In genomic region chr17:11986939-11987329, GRCh38 we compare ENCODE assay signal across 9 cellular contexts. TPM values are rescaled to one million over a fixed set of nuclear protein-coding genes. Genes with fewer than 3 reads are reported as not detected.
A peak's percentile ranks its signal among the peaks of the same experiment; 100 is the strongest.
DNase-seq lines count a peak whose midpoint lies in the region; ATAC-seq and TF ChIP-seq lines count a peak whose summit lies in the region.
"Had no signal": no experiment of that assay in that cellular context is flagged by ENCODE, and none has a peak within 500 bp of the region (broad histone marks: within the 10 kb centered on the region; RNA-seq: fewer than 3 reads in every experiment).

No MANE protein-coding gene starts in this region.

- H3K4me3 ChIP-seq in GM06990 (replicated peaks; ENCODE audit: low read depth, low read length) (no peak overlapping the region), choroid plexus epithelial cell (ENCODE audit: low read depth, low read length) (no peak overlapping the region), lung (no peak overlapping the region)
- H3K4me3 ChIP-seq: skin epidermis had no signal

- no peak for DNase-seq in GM06990 (ENCODE audit: extremely low read depth, insufficient read length)
- DNase-seq in NCI-H1694 treated with DMSO at 0.1 percent for 48 hours (lab: John Stamatoyannopoulos, UW) = peak; percentile 38
- DNase-seq in choroid plexus epithelial cell (ENCODE audit: low read depth) = peak; percentile 75
- DNase-seq in lung (ENCODE audit: low spot score) = no peak
- DNase-seq in activated CD8-positive, alpha-beta memory T cell treated with anti-CD3 and anti-CD28 coated beads, Interleukin-2, amount 50 U/mL, for 48 hours = no peak
- DNase-seq in effector CD8-positive, alpha-beta T cell (lab: John Stamatoyannopoulos, UW) = no peak

- H3K27ac ChIP-seq in lung (ENCODE audit: low read depth in 1 of 2, low read length in 1 of 2) = no peak overlapping the region

- no peaks in the 10 kb centered on the region for H3K4me1 ChIP-seq in lung (ENCODE audit: control insufficient read depth in 2 of 2, insufficient read depth in 2 of 2, low read length in 2 of 2)

- H3K36me3 ChIP-seq in GM06990 (ENCODE audit: control insufficient read depth, insufficient read depth, low read length) = peaks cover 7% of the 10 kb centered on the region
- peaks cover 17 to 30% of the 10 kb centered on the region in 2 donors for H3K36me3 ChIP-seq in lung (ENCODE audit: control insufficient read depth in 2 of 2, insufficient read depth in 2 of 2, low read length in 2 of 2)

- 65 to 69% methylated on average over 5 of the region's 5 CpGs for WGBS in lung, 2 donors

- TF ChIP-seq CTCF in GM06990 (IDR thresholded peaks at IDR 0.05; ENCODE audit: insufficient read depth, low read length, poor library complexity, severe bottlenecking) (peak; percentile 28), choroid plexus epithelial cell (conservative IDR thresholded peaks at IDR 0.05; ENCODE audit: low read depth, low read length) (peak; percentile 55), lung (IDR thresholded peaks at IDR 0.05; ENCODE audit: control extremely low read depth, extremely low read depth) (peak; percentile 20)

- no peaks in the 10 kb centered on the region for H3K9me3 ChIP-seq in lung (ENCODE audit: control insufficient read depth in 2 of 2, insufficient read depth in 1 of 2, low read length in 1 of 2)

- no peak for ATAC-seq in lung (ENCODE audit: insufficient read depth, low FRiP score)
- no peak for ATAC-seq in HG02678 (IDR thresholded peaks at IDR 0.05; ENCODE audit: unreplicated experiment)
- no peak for ATAC-seq in HG03378 (IDR thresholded peaks at IDR 0.05; ENCODE audit: unreplicated experiment)

- H3K27me3 ChIP-seq in GM06990 (replicated peaks; ENCODE audit: control insufficient read depth, insufficient read depth, low read length) (no peaks in the 10 kb centered on the region), lung (ENCODE audit: control insufficient read depth, insufficient read depth) (no peaks in the 10 kb centered on the region)

RNA-seq across cellular contexts. Expression of gene ZNF18, which starts 10.3 kb away (rescaled TPM):
- 10 to 100 TPM in 1 of 2 donors, 1 to 10 TPM in 1; 5.9 to 10.2 TPM for total RNA-seq in lung
- polyA plus RNA-seq in lung = 1 to 10 TPM; 4.0 to 5.0 TPM

RNA-seq across cellular contexts. Expression of gene MAP2K4, which starts 33.7 kb away (rescaled TPM):
- 10 to 100 TPM; 27.8 to 63.6 TPM for total RNA-seq in lung
- 10 to 100 TPM; 10.7 to 12.9 TPM for polyA plus RNA-seq in lung

Comparison
In these comparisons a context has a peak if more than half of its experiments do, and no peak if none do; other contexts are left out.
1. DNase-seq: peak in NCI-H1694 treated with DMSO at 0.1 percent for 48 hours (single experiment) and choroid plexus epithelial cell (single experiment); none in GM06990 (single experiment), lung (single experiment), activated CD8-positive, alpha-beta memory T cell treated with anti-CD3 and anti-CD28 coated beads, Interleukin-2, amount 50 U/mL, for 48 hours (single experiment) and effector CD8-positive, alpha-beta T cell (single experiment).
2. Peak in every context shown above with its lines, with median percentiles within 50 percentile points of each other: CTCF ChIP-seq.